10 cellular contexts compared by ENCODE assay signal in the genomic region with DNA sequence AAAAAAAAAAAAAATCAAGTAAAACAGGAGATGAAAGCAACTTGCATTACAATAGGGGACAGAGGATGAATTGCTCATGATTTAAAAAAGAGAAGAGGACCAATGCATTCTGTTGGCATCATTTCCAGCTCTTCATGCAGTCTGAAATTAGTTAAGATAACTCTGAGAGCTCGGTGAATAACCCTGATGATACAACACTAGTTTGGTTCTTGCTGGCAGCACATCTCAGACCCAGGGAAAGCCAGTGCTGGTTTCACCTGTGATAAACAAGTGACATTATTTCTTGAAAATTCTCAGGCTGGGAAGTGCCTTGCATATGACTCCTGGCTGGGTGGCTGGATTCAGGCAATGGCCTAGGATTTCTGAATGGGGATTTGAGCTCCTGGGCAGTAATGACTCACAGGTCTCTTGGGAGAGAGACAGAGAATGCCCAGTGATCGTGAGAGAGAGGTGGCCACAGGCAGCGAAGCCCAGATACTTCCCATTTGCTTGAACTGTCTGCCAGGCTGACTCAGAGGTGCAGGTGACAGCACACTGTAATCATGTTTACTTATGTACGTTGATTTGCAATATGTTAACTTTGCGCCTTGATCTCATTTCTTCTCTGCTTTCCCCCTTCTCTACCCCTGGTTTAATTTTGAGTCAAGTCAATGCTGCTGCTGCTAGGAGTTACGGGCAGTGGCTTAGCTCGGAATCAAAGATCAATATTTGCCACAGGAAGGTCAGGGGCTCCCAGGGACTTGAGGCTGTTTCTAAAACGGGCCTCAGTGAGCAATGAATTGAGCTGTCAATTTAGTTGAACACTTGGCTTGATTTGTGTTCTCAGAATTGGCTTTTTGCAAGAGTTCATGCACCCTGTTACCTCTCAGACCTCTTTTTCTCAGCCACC. TPM values are rescaled to one million over a fixed set of nuclear protein-coding genes. Genes with fewer than 3 reads are reported as not detected.
DNase-seq lines count a peak whose midpoint lies in the region; ATAC-seq, FAIRE-seq and TF ChIP-seq lines count a peak whose summit lies in the region.
"Had no signal": no experiment of that assay in that cellular context is flagged by ENCODE, and none has a peak within 500 bp of the region (broad histone marks: within the 10 kb centered on the region; RNA-seq: fewer than 3 reads in every experiment).

No MANE protein-coding gene starts in this region.

- H3K4me3 ChIP-seq in GM12865 (ENCODE audit: low read depth, low read length) (no peak overlapping the region), bronchial epithelial cell (ENCODE audit: low read depth, low read length) (no peak overlapping the region), psoas muscle (peak overlapping the region; percentile 10)

- H3K4me1 ChIP-seq in psoas muscle = peaks cover 37% of the 10 kb centered on the region

- H3K36me3 ChIP-seq in bronchial epithelial cell (ENCODE audit: control insufficient read depth, insufficient read depth, low read length) (no peaks in the 10 kb centered on the region), psoas muscle (ENCODE audit: insufficient read depth in 1 of 2, low read depth in 1 of 2) (no peaks in the 10 kb centered on the region)

- DNase-seq in GM12865 (ENCODE audit: low read depth) = peak; percentile 46
- peak; percentile 42 for DNase-seq in MV-4-11 (lab: John Stamatoyannopoulos, UW)
- DNase-seq in bronchial epithelial cell (ENCODE audit: low read depth) = peak; percentile 66
- peak; percentile 55 to 84 for DNase-seq in psoas muscle
- DNase-seq in SIG-M5 treated with dmso at 0.1 percent for 504 hours (lab: John Stamatoyannopoulos, UW; ENCODE audit: unreplicated experiment) = no peak
- DNase-seq: activated naive CD4-positive, alpha-beta T cell treated with anti-CD3 and anti-CD28 coated beads, Interleukin-2, amount 50 U/mL, for 16 hours had no signal

- H3K27me3 ChIP-seq in bronchial epithelial cell (ENCODE audit: control insufficient read depth, insufficient read depth, low read length) = no peaks in the 10 kb centered on the region
- no peaks in the 10 kb centered on the region for H3K27me3 ChIP-seq in psoas muscle (ENCODE audit: insufficient read depth in 3 of 3, low read length in 2 of 3)

- 42 to 57% (median 49%) methylated on average over 8 of the region's 8 CpGs for WGBS in psoas muscle, 3 donors

- ATAC-seq in psoas muscle = peak; percentile 88 to 91 (median 90)
- no peak for ATAC-seq in HG02885 (IDR thresholded peaks at IDR 0.05; ENCODE audit: poor library complexity, unreplicated experiment)
- ATAC-seq in GM18909 (IDR thresholded peaks at IDR 0.05; ENCODE audit: poor library complexity, unreplicated experiment) = no peak
- no peak for ATAC-seq in GM19455 (IDR thresholded peaks at IDR 0.05; ENCODE audit: unreplicated experiment)
- ATAC-seq: sciatic nerve had no signal

- FAIRE-seq in bronchial epithelial cell (lab: Jason Lieb, UNC) = no peak

- H3K27ac ChIP-seq in psoas muscle = peak overlapping the region; percentile 99

- H3K9me3 ChIP-seq in psoas muscle = no peaks in the 10 kb centered on the region

- no peak for TF ChIP-seq CTCF in GM12865 (IDR thresholded peaks at IDR 0.05; ENCODE audit: insufficient read depth, low read depth, low read length, missing control alignments)
- no peak for TF ChIP-seq CTCF in bronchial epithelial cell (IDR thresholded peaks at IDR 0.05; ENCODE audit: insufficient read depth, low read length, severe bottlenecking)
- no peak for TF ChIP-seq CTCF in psoas muscle (IDR thresholded peaks at IDR 0.05)

- intact Hi-C loops in psoas muscle (cut with DNase I) = loop anchor here in 1 of 2 donors (2.0 to 5.0 kb wide), 2 partner anchors 28 to 144 kb away; a partner anchor contains a TSS

RNA-seq across cellular contexts. Expression of a gene that starts 27.1 kb away (rescaled TPM):
- total RNA-seq in bronchial epithelial cell (0.79 and 0.90 TPM in 2 replicates), psoas muscle (1 to 10 TPM; 2.1 to 6.1 (median 3.1) TPM)
- polyA plus RNA-seq in psoas muscle = 1 to 10 TPM; 1.7 to 3.7 (median 1.9) TPM

RNA-seq across cellular contexts. Expression of a gene that starts 27.4 kb away (rescaled TPM):
- total RNA-seq in bronchial epithelial cell = under 0.01 and 0.26 TPM in 2 replicates
- 10 to 100 TPM in 1 of 4 donors, 1 to 10 TPM in 2, under 1 TPM in 1; 0.82 to 47.7 (median 6.4) TPM for total RNA-seq in psoas muscle
- 10 to 100 TPM in 1 of 3 donors, under 1 TPM in 2; 0.75 to 31.1 (median 0.86) TPM for polyA plus RNA-seq in psoas muscle

Comparison
In these comparisons a context has a peak if more than half of its experiments do, and no peak if none do; other contexts are left out.
1. ATAC-seq: peak in psoas muscle (4 of 4); none in HG02885 (single experiment), GM18909 (single experiment) and GM19455 (single experiment).